In genomic region chr5:150481708-150481965, GRCh38 we compare ENCODE assay signal across 20 cellular contexts.
"Had no signal": no experiment of that assay in that cellular context is flagged by ENCODE, and none has a peak within 500 bp of the region (broad histone marks: within the 10 kb centered on the region; RNA-seq: fewer than 3 reads in every experiment).

No MANE protein-coding gene starts in this region.

- ATAC-seq: effector memory CD8-positive, alpha-beta T cell; foreskin keratinocyte; heart left ventricle; natural killer cell treated with Interleukin-12 subunit alpha and Interleukin-12 subunit beta and Interleukin-15 and Interleukin-18, amount 100 ng/mL, for 72 hours; sciatic nerve; stimulated activated memory B cell treated with anti-CD40 and anti-IgM and Interleukin-4, amounts not matched to agents 10 μg/mL and 1 μg/mL and 100 μg/mL, for 72 hours had no signal

- H2AFZ ChIP-seq: parathyroid adenoma had no signal

- H3K9me3 Mint-ChIP-seq: dendritic cell treated with granulocyte-macrophage colony-stimulating factor and Interleukin-4, amounts not matched to agents 40 ng/mL and 50 ng/mL, for 4 days; effector memory CD8-positive, alpha-beta T cell; natural killer cell treated with Interleukin-12 subunit alpha and Interleukin-12 subunit beta and Interleukin-15 and Interleukin-18, amount 100 ng/mL, for 72 hours; stimulated activated memory B cell treated with anti-CD40 and anti-IgM and Interleukin-4, amounts not matched to agents 10 μg/mL and 1 μg/mL and 100 μg/mL, for 72 hours; stimulated activated naive CD8-positive, alpha-beta T cell treated with anti-CD3 and anti-CD28 coated beads, Interleukin-15, Interleukin-2, amounts not matched to agents 100 ng/mL and 50 ng/mL, for 24 hours had no signal

- H3K4me3 Mint-ChIP-seq: dendritic cell treated with granulocyte-macrophage colony-stimulating factor and Interleukin-4, amounts not matched to agents 40 ng/mL and 50 ng/mL, for 4 days; effector memory CD8-positive, alpha-beta T cell; natural killer cell treated with Interleukin-12 subunit alpha and Interleukin-12 subunit beta and Interleukin-15 and Interleukin-18, amount 100 ng/mL, for 72 hours; stimulated activated memory B cell treated with anti-CD40 and anti-IgM and Interleukin-4, amounts not matched to agents 10 μg/mL and 1 μg/mL and 100 μg/mL, for 72 hours; stimulated activated naive CD8-positive, alpha-beta T cell treated with anti-CD3 and anti-CD28 coated beads, Interleukin-15, Interleukin-2, amounts not matched to agents 100 ng/mL and 50 ng/mL, for 24 hours had no signal

- H3K27ac ChIP-seq: foreskin keratinocyte, heart left ventricle, parathyroid adenoma, prostate gland, spleen, tibial artery had no signal

- H3K36me3 ChIP-seq: esophagus squamous epithelium, heart left ventricle, prostate gland, spleen, tibial artery had no signal

- H3K27ac Mint-ChIP-seq: dendritic cell treated with granulocyte-macrophage colony-stimulating factor and Interleukin-4, amounts not matched to agents 40 ng/mL and 50 ng/mL, for 4 days; effector memory CD8-positive, alpha-beta T cell; natural killer cell treated with Interleukin-12 subunit alpha and Interleukin-12 subunit beta and Interleukin-15 and Interleukin-18, amount 100 ng/mL, for 72 hours; stimulated activated memory B cell treated with anti-CD40 and anti-IgM and Interleukin-4, amounts not matched to agents 10 μg/mL and 1 μg/mL and 100 μg/mL, for 72 hours; stimulated activated naive CD8-positive, alpha-beta T cell treated with anti-CD3 and anti-CD28 coated beads, Interleukin-15, Interleukin-2, amounts not matched to agents 100 ng/mL and 50 ng/mL, for 24 hours had no signal

- H3K27me3 ChIP-seq: esophagus squamous epithelium, foreskin keratinocyte, heart left ventricle, tibial artery had no signal

- H3K36me3 Mint-ChIP-seq: natural killer cell treated with Interleukin-12 subunit alpha and Interleukin-12 subunit beta and Interleukin-15 and Interleukin-18, amount 100 ng/mL, for 72 hours; stimulated activated memory B cell treated with anti-CD40 and anti-IgM and Interleukin-4, amounts not matched to agents 10 μg/mL and 1 μg/mL and 100 μg/mL, for 72 hours had no signal

- DNase-seq: cerebellar nuclear complex; effector memory CD8-positive, alpha-beta T cell; esophagus squamous epithelium; foreskin keratinocyte; heart left ventricle; hypothalamus; kidney glomerular epithelial cell; retina; spleen; stimulated activated CD4-positive, alpha-beta T cell treated with anti-CD3 and anti-CD28 coated beads, Interleukin-15, amount 100 ng/mL, for 24 hours; stimulated activated CD4-positive, alpha-beta T cell treated with anti-CD3 and anti-CD28 coated beads, Interleukin-1b, Interleukin-23, amount 100 ng/mL, for 48 hours; stimulated activated CD4-positive, alpha-beta T cell treated with anti-CD3 and anti-CD28 coated beads, Interleukin-4, amount 100 ng/mL, for 24 hours; tibial artery had no signal

- H3K4me1 ChIP-seq: foreskin keratinocyte, parathyroid adenoma, prostate gland had no signal

- H3K9ac ChIP-seq: parathyroid adenoma had no signal

- H3K9me3 ChIP-seq: esophagus squamous epithelium, heart left ventricle, prostate gland, spleen, tibial artery had no signal

- H3K27me3 Mint-ChIP-seq: stimulated activated memory B cell treated with anti-CD40 and anti-IgM and Interleukin-4, amounts not matched to agents 10 μg/mL and 1 μg/mL and 100 μg/mL, for 72 hours had no signal

- H3K4me3 ChIP-seq: esophagus squamous epithelium, heart left ventricle, prostate gland, spleen, tibial artery had no signal
